ENCODE assay signal across 34 cellular contexts in the genomic region with DNA sequence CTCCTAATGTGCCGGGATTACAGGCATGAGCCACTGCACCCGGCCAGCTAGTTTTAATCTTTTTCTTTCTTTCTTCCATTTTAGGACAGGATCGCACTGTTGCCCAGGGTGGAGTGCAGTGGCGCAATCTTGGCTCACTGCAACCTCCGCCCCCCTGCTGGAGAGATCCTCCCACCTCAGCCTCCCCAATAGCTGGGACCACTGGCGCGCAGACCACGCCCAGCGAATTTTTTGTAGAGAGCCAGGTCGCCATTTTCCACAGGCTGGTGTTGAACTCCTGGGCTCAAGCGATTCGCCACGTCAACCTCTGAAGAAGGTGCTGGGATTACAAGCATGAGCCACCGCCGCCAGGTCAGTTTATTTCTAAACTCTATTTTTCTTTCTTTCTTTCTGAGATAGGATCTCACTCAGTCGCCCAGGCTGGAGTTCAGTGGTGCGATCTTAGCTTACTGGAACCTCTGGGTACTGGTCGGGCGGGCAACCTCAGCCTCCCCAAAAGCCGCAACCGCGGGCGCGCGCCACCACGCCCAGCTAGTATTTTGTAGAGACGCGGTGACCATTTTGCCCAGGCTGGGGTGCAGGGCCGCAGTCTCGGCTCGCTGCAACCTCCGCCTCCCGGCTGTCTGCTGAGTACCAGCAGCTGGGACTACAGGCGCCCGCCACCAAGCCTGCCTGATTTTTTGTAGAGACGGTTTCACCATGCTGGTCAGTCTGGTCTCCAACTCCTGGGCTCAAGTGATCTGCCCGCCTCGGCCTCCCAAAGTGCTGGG. TPM values are rescaled to one million over a fixed set of nuclear protein-coding genes. Genes with fewer than 3 reads are reported as not detected.
"Had no signal": no experiment of that assay in that cellular context is flagged by ENCODE, and none has a peak within 500 bp of the region (broad histone marks: within the 10 kb centered on the region; RNA-seq: fewer than 3 reads in every experiment).

No MANE protein-coding gene starts in this region.

- H2AFZ ChIP-seq: neural progenitor cell, parathyroid adenoma had no signal

- H3K9me3 ChIP-seq: neutrophil, right lobe of liver, thyroid gland had no signal

- H3K4me1 ChIP-seq: parathyroid adenoma had no signal

- H3K4me1 Mint-ChIP-seq: stimulated activated memory B cell treated with anti-CD40 and anti-IgM and Interleukin-4, amounts not matched to agents 10 μg/mL and 1 μg/mL and 100 μg/mL, for 72 hours had no signal

- H3K27me3 ChIP-seq: neural progenitor cell had no signal

- H3K9ac ChIP-seq: neural progenitor cell, parathyroid adenoma had no signal

- H3K27ac ChIP-seq: left ventricle myocardium inferior, neural progenitor cell, neutrophil, parathyroid adenoma, right atrium auricular region, right lobe of liver, thyroid gland, uterus had no signal

- H3K4me3 Mint-ChIP-seq: immature natural killer cell; mesothelial cell of epicardium; natural killer cell; nephron progenitor cell; stimulated activated memory B cell treated with anti-CD40 and anti-IgM and Interleukin-4, amounts not matched to agents 10 μg/mL and 1 μg/mL and 100 μg/mL, for 72 hours; stimulated activated naive CD8-positive, alpha-beta T cell treated with anti-CD3 and anti-CD28 coated beads, Interleukin-15, amount 100 ng/mL, for 72 hours; type B pancreatic cell had no signal

- DNase-seq: hypothalamus; immature natural killer cell; left ventricle myocardium inferior; mesendoderm; naive B cell; natural killer cell; nephron progenitor cell; occipital lobe; right lobe of liver; stimulated activated CD4-positive, alpha-beta T cell treated with anti-CD3 and anti-CD28 coated beads, Interleukin-1b, Interleukin-23, amount 100 ng/mL, for 48 hours; stimulated activated CD4-positive, alpha-beta T cell treated with anti-CD3 and anti-CD28 coated beads, Interleukin-2, amount 100 ng/mL, for 48 hours; stimulated activated CD4-positive, alpha-beta T cell treated with anti-CD3 and anti-CD28 coated beads, Interleukin-4, amount 100 ng/mL, for 4 hours; stimulated activated CD8-positive, alpha-beta memory T cell treated with anti-CD3 and anti-CD28 coated beads, Interleukin-4, amount 100 ng/mL, for 48 hours; stimulated activated naive CD4-positive, alpha-beta T cell treated with Interleukin-2 at 50 U/mL for 16 hours; stimulated activated naive CD8-positive, alpha-beta T cell treated with anti-CD3 and anti-CD28 coated beads, Interleukin-15, amount 100 ng/mL, for 72 hours; substantia nigra; thyroid gland; uterus had no signal

- H3K79me2 ChIP-seq: parathyroid adenoma had no signal

- H3K4me2 ChIP-seq: neural progenitor cell, smooth muscle cell had no signal

- H3K36me3 Mint-ChIP-seq: immature natural killer cell; mesothelial cell of epicardium; naive B cell; natural killer cell; stimulated activated memory B cell treated with anti-CD40 and anti-IgM and Interleukin-4, amounts not matched to agents 10 μg/mL and 1 μg/mL and 100 μg/mL, for 72 hours; type B pancreatic cell had no signal

- H3K9me3 Mint-ChIP-seq: mesothelial cell of epicardium; natural killer cell; stimulated activated memory B cell treated with anti-CD40 and anti-IgM and Interleukin-4, amounts not matched to agents 10 μg/mL and 1 μg/mL and 100 μg/mL, for 72 hours; stimulated activated naive CD8-positive, alpha-beta T cell treated with anti-CD3 and anti-CD28 coated beads, Interleukin-15, amount 100 ng/mL, for 72 hours had no signal

- H3K4me3 ChIP-seq: left ventricle myocardium inferior, lung, neural progenitor cell, right atrium auricular region, right lobe of liver, smooth muscle cell, thyroid gland, uterus had no signal

- H3K27ac Mint-ChIP-seq: immature natural killer cell; mesothelial cell of epicardium; naive B cell; natural killer cell; nephron progenitor cell; neural progenitor cell; progenitor cell of endocrine pancreas; stimulated activated memory B cell treated with anti-CD40 and anti-IgM and Interleukin-4, amounts not matched to agents 10 μg/mL and 1 μg/mL and 100 μg/mL, for 72 hours; stimulated activated naive CD8-positive, alpha-beta T cell treated with anti-CD3 and anti-CD28 coated beads, Interleukin-15, amount 100 ng/mL, for 72 hours; type B pancreatic cell had no signal

- H3K27me3 Mint-ChIP-seq: progenitor cell of endocrine pancreas had no signal

- ATAC-seq: natural killer cell; right lobe of liver; stimulated activated memory B cell treated with anti-CD40 and anti-IgM and Interleukin-4, amounts not matched to agents 10 μg/mL and 1 μg/mL and 100 μg/mL, for 72 hours; stimulated activated naive CD8-positive, alpha-beta T cell treated with anti-CD3 and anti-CD28 coated beads, Interleukin-15, amount 100 ng/mL, for 72 hours had no signal

- H3K36me3 ChIP-seq: left ventricle myocardium inferior, neural progenitor cell, neutrophil, right atrium auricular region, right lobe of liver, thyroid gland, uterus had no signal

RNA-seq across cellular contexts. Expression of gene LIN28B, which starts 20.0 kb away (rescaled TPM):
- total RNA-seq: left ventricle myocardium inferior, lower leg skin, mononuclear cell, natural killer cell, osteocyte, pulmonary artery endothelial cell, renal cortical epithelial cell, right atrium auricular region, right lobe of liver, ureter had no signal
- polyA plus RNA-seq: immature natural killer cell, lung had no signal
